ENCODE assay signal across 14 cellular contexts in genomic region chr3:46557814-46558183, GRCh38. TPM values are rescaled to one million over a fixed set of nuclear protein-coding genes. Genes with fewer than 3 reads are reported as not detected.
A peak's percentile ranks its signal among the peaks of the same experiment; 100 is the strongest.
DNase-seq lines count a peak whose midpoint lies in the region; ATAC-seq, FAIRE-seq and TF ChIP-seq lines count a peak whose summit lies in the region.
"Had no signal": no experiment of that assay in that cellular context is flagged by ENCODE, and none has a peak within 500 bp of the region (broad histone marks: within the 10 kb centered on the region; RNA-seq: fewer than 3 reads in every experiment).

No MANE protein-coding gene starts in this region.

- no peak overlapping the region for H3K4me3 ChIP-seq in heart right ventricle
- H3K4me3 ChIP-seq in MG63, result no peak overlapping the region
- no peak overlapping the region for H3K4me3 ChIP-seq in H1 (ENCODE audit: extremely low read depth in 1 of 4, insufficient read depth in 2 of 4, low read depth in 3 of 4, low read length in 4 of 4)

- peaks cover 0 to 6% (median 0%) of the 10 kb centered on the region in 11 donors for H3K9me3 ChIP-seq in heart right ventricle
- peaks cover 3% of the 10 kb centered on the region for H3K9me3 ChIP-seq in MG63
- H3K9me3 ChIP-seq in H1 (ENCODE audit: insufficient read depth in 2 of 2, low read depth in 1 of 2, low read length in 1 of 2), result peaks cover 3 to 6% of the 10 kb centered on the region in 2 experiments; a peak in 1 of 4 replicates

- CTCF ChIA-PET in H1 (lab: Charles Lee; ENCODE audit: partially characterized antibody), result interaction anchor here (0.6 to 3.2 kb wide), 24 partner anchors 9 to 117 kb away, joined by 3 to 42 read pairs (median 6); partner anchors contain the start of gene RTP3

- H3K27me3 ChIP-seq in heart right ventricle (no peaks in the 10 kb centered on the region), MG63 (no peaks in the 10 kb centered on the region), H1 (replicated peaks in 1 of 4; ENCODE audit: control insufficient read depth in 3 of 4, extremely low read depth in 1 of 4, insufficient read depth in 3 of 4, low read length in 3 of 4) (no peaks in the 10 kb centered on the region; a peak in 1 of 7 replicates)

- H3K4me1 Mint-ChIP-seq in stimulated activated memory B cell treated with anti-CD40 and anti-IgM and Interleukin-4, amounts not matched to agents 10 μg/mL and 1 μg/mL and 100 μg/mL, for 72 hours, result peaks cover 14% of the 10 kb centered on the region
- H3K4me1 Mint-ChIP-seq: brain had no signal

- H3K36me3 Mint-ChIP-seq in stimulated activated memory B cell treated with anti-CD40 and anti-IgM and Interleukin-4, amounts not matched to agents 10 μg/mL and 1 μg/mL and 100 μg/mL, for 72 hours, result no peaks in the 10 kb centered on the region
- H3K36me3 Mint-ChIP-seq: brain had no signal

- peak overlapping the region; percentile 96; the same call in 1 of the 2 replicates for H2BK5ac ChIP-seq in H1 (ENCODE audit: low read depth, low read length)

- no peak for FAIRE-seq in H1 (lab: Jason Lieb, UNC)

- peak overlapping the region; percentile 71 for H4K91ac ChIP-seq in H1 (replicated peaks; ENCODE audit: insufficient read length, low read length)

- no peak overlapping the region for H4K5ac ChIP-seq in H1 (ENCODE audit: insufficient read length, low read depth, low read length)

- H3K18ac ChIP-seq in H1 (ENCODE audit: extremely low read depth, low read length), result peak overlapping the region; percentile 84

- no peak overlapping the region for H3K23ac ChIP-seq in H1 (ENCODE audit: insufficient read length)

- H2BK20ac ChIP-seq in H1 (ENCODE audit: low read length), result peak overlapping the region; percentile 100

- peak overlapping the region; percentile 4 for H3K4ac ChIP-seq in H1 (replicated peaks; ENCODE audit: insufficient read length, low read depth, low read length)

- DNase-seq in heart right ventricle, result no peak
- DNase-seq in left cardiac atrium, result no peak
- DNase-seq in MG63, result peak; percentile 5
- DNase-seq in H1 (ENCODE audit: low read depth in 1 of 2, low spot score in 2 of 2), result no peak
- DNase-seq in NCI-H1417 treated with DMSO at 0.1 percent for 48 hours (lab: John Stamatoyannopoulos, UW), result no peak
- no peak for DNase-seq in NCI-H82 treated with DMSO at 0.1 percent for 48 hours (lab: John Stamatoyannopoulos, UW; ENCODE audit: unreplicated experiment)
- no peak for DNase-seq in activated effector memory CD4-positive, alpha-beta T cell treated with Interleukin-2 at 50 U/mL for 16 hours
- DNase-seq: DMS153, occipital lobe had no signal

- H4K20me1 ChIP-seq in H1 (replicated peaks in 1 of 2; ENCODE audit: control insufficient read depth in 1 of 2, insufficient read depth in 2 of 2, low read length in 2 of 2), result no peaks in the 10 kb centered on the region

- no peak for TF ChIP-seq POLR2A in H1 (IDR thresholded peaks at IDR 0.05; ENCODE audit: control extremely low read depth in 1 of 2, low read depth in 2 of 2, low read length in 2 of 2)

- peaks cover 6% of the 10 kb centered on the region for H3K9me3 Mint-ChIP-seq in stimulated activated memory B cell treated with anti-CD40 and anti-IgM and Interleukin-4, amounts not matched to agents 10 μg/mL and 1 μg/mL and 100 μg/mL, for 72 hours

- H3K4me3 Mint-ChIP-seq in stimulated activated memory B cell treated with anti-CD40 and anti-IgM and Interleukin-4, amounts not matched to agents 10 μg/mL and 1 μg/mL and 100 μg/mL, for 72 hours, result no peak overlapping the region

- no peak overlapping the region for H3K9ac ChIP-seq in H1 (replicated peaks in 1 of 4; ENCODE audit: extremely low read depth in 1 of 4, low read depth in 3 of 4, low read length in 3 of 4)

- H3K79me2 ChIP-seq in H1 (ENCODE audit: control insufficient read depth in 1 of 2, insufficient read depth in 2 of 2, low read length in 2 of 2), result no peaks in the 10 kb centered on the region

- no peak for TF ChIP-seq CTCF in heart right ventricle (IDR thresholded peaks at IDR 0.05)
- TF ChIP-seq CTCF in H1 (IDR thresholded peaks at IDR 0.05; ENCODE audit: control extremely low read depth in 1 of 3, insufficient read depth in 1 of 3, low read depth in 1 of 3, low read length in 3 of 3), result no peak

- H3K23me2 ChIP-seq in H1 (ENCODE audit: low read depth, low read length), result no peaks in the 10 kb centered on the region

- TF ChIP-seq RAD21 in H1 (IDR thresholded peaks at IDR 0.05 in 1 of 2, conservative IDR thresholded peaks at IDR 0.05 in 1 of 2; ENCODE audit: low read depth in 2 of 2, low read length in 2 of 2), result no peak

- H3K56ac ChIP-seq in H1 (replicated peaks; ENCODE audit: insufficient read length, low read depth, low read length), result no peak overlapping the region

- no peak for TF ChIP-seq EP300 in H1 (IDR thresholded peaks at IDR 0.05; ENCODE audit: borderline replicate concordance in 1 of 2, low read depth in 2 of 2, low read length in 2 of 2)

- peak overlapping the region; percentile 66 for H2BK15ac ChIP-seq in H1 (ENCODE audit: low read length)

- H3K14ac ChIP-seq in H1 (ENCODE audit: insufficient read length), result no peak overlapping the region

- H3K4me1 ChIP-seq in heart right ventricle (peaks cover 3 to 56% (median 23%) of the 10 kb centered on the region in 9 donors), H1 (replicated peaks in 1 of 4; ENCODE audit: control insufficient read depth in 3 of 4, insufficient read depth in 4 of 4, low read length in 3 of 4) (peaks cover 3 to 12% (median 5%) of the 10 kb centered on the region in 4 experiments; a peak in 5 of 7 replicates)

- no peaks in the 10 kb centered on the region for H3K79me1 ChIP-seq in H1 (ENCODE audit: low read depth, low read length)

- H4K8ac ChIP-seq in H1 (ENCODE audit: extremely low read depth, insufficient read depth, low read length), result no peak overlapping the region

- H3K36me3 ChIP-seq in heart right ventricle (no peaks in the 10 kb centered on the region), MG63 (no peaks in the 10 kb centered on the region), H1 (ENCODE audit: control insufficient read depth in 2 of 4, insufficient read depth in 4 of 4, low read length in 3 of 4) (no peaks in the 10 kb centered on the region)

- no peaks in the 10 kb centered on the region for H3K27me3 Mint-ChIP-seq in stimulated activated memory B cell treated with anti-CD40 and anti-IgM and Interleukin-4, amounts not matched to agents 10 μg/mL and 1 μg/mL and 100 μg/mL, for 72 hours

- intact Hi-C loops in heart right ventricle (cut with DNase I), result loop anchor here in 6 of 10 donors (1.0 to 5.0 kb wide), 5 partner anchors 65 to 75 kb away; no protein-coding TSS in a partner anchor
- intact Hi-C loops in left cardiac atrium (cut with DNase I), result loop anchor here in 1 of 2 donors (10.0 kb wide), 1 partner anchor 73 kb away; no protein-coding TSS in a partner anchor

- H3K27ac Mint-ChIP-seq in stimulated activated memory B cell treated with anti-CD40 and anti-IgM and Interleukin-4, amounts not matched to agents 10 μg/mL and 1 μg/mL and 100 μg/mL, for 72 hours, result peak overlapping the region; percentile 70

- 49 to 51% methylated on average over 6 of the region's 6 CpGs for WGBS in heart right ventricle, 2 donors
- WGBS in H1 (ENCODE audit: extremely low coverage in 1 of 2, insufficient coverage in 1 of 2, insufficient read length in 1 of 2, insufficient replicate concordance in 2 of 2, low coverage in 1 of 2, low lambda C conversion rate in 2 of 2, missing lambda C conversion rate in 1 of 2), 2 experiments, result 76% methylated on average over 6 of the region's 6 CpGs; no CpG with 5 or more reads in 1 of the 2 experiments

- H3K4me2 ChIP-seq in H1 (ENCODE audit: insufficient read depth in 1 of 2, low read depth in 2 of 2, low read length in 2 of 2), result no peak overlapping the region

- peak overlapping the region; percentile 98; the same call in 1 of the 2 replicates for H2BK12ac ChIP-seq in H1 (ENCODE audit: low read depth, low read length)

- POLR2A ChIA-PET in H1 (lab: Charles Lee; ENCODE audit: partially characterized antibody), result interaction anchor here (0.8 to 6.9 kb wide), 11 partner anchors 9 to 70 kb away, joined by 3 to 101 read pairs (median 7); a partner anchor contains a TSS

- ATAC-seq in heart right ventricle (peak in 2 of 8 donors; percentile 1 to 21), left cardiac atrium (no peak)
- ATAC-seq in stimulated activated memory B cell treated with anti-CD40 and anti-IgM and Interleukin-4, amounts not matched to agents 10 μg/mL and 1 μg/mL and 100 μg/mL, for 72 hours, result no peak

- H3K27ac ChIP-seq in heart right ventricle, result peak overlapping the region in 8 of 10 donors; percentile 5 to 98 (median 73)
- no peak overlapping the region for H3K27ac ChIP-seq in H1 (ENCODE audit: low read depth, low read length)

- peak overlapping the region; percentile 68 for H2AK5ac ChIP-seq in H1 (ENCODE audit: low read depth, low read length)

- no peak overlapping the region for H2AFZ ChIP-seq in H1 (ENCODE audit: low read length)

- peak overlapping the region; percentile 55 for H2BK120ac ChIP-seq in H1 (replicated peaks; ENCODE audit: low read depth, low read length)

RNA-seq across cellular contexts. Expression of gene LRRC2, which starts 8.3 kb away (rescaled TPM):
- 100 to 1,000 TPM; 103 to 163 (median 128) TPM for total RNA-seq in heart right ventricle
- polyA plus RNA-seq in heart right ventricle, result 10 to 100 TPM; 10.7 to 49.8 TPM
- 10 to 100 TPM; 14.3 to 20.5 TPM for total RNA-seq in left cardiac atrium
- total RNA-seq in MG63 (2014; rRNA removed; shearing (Covaris generic); ENCODE audit: low replicate concordance), result 0.10 and 0.36 TPM in 2 replicates
- total RNA-seq in H1 (2021; fragmentation: NEBNext Ultra II Directional; extraction: Animal tissue kit (Norgen Biotek cat#: 25700)), result 6.4 and 7.3 TPM in 2 replicates
- 1.2 and 1.4 TPM in 2 replicates for polyA plus RNA-seq in H1 (2011; rRNA removed)
- polyA plus RNA-seq in H1 (2011; cell fraction: cytosol; rRNA removed), result 2.8 TPM
- polyA plus RNA-seq in H1 (2011; cell fraction: nucleus; rRNA removed), result 2.9 TPM
- 2.8 to 3.4 TPM (median 3.1 TPM) in 4 replicates for polyA plus RNA-seq in H1 (2012, experiment 1 of 2)
- 0.24 TPM for polyA plus RNA-seq in H1 (2012, experiment 2 of 2)
- polyA plus RNA-seq in H1 (2013, experiment 1 of 2), result 3.9 TPM
- polyA plus RNA-seq in H1 (2013, experiment 2 of 2), result 3.5 TPM
- 3.5 and 4.9 TPM in 2 replicates for polyA minus RNA-seq in H1 (2011; rRNA and poly(A)+ RNA removed)
- 1.9 TPM for polyA minus RNA-seq in H1 (2011; cell fraction: cytosol; rRNA and poly(A)+ RNA removed)
- polyA minus RNA-seq in H1 (2011; cell fraction: nucleus; rRNA and poly(A)+ RNA removed), result 7.9 TPM
- total RNA-seq: activated CD8-positive, alpha-beta memory T cell treated with anti-CD3 and anti-CD28 coated beads for 36 hours had no signal

RNA-seq across cellular contexts. Expression of gene FAM240A, which starts 54.5 kb away (rescaled TPM):
- total RNA-seq in heart right ventricle (under 1 TPM in 1 of 10 donors, not detected in 9; 0.19 TPM), left cardiac atrium (not detected)
- polyA plus RNA-seq in heart right ventricle (not detected), H1 (2011; rRNA removed) (0.06 and 0.08 TPM in 2 replicates)
- not detected in 2 replicates for total RNA-seq in MG63 (2014; rRNA removed; shearing (Covaris generic); ENCODE audit: low replicate concordance)
- 0.17 TPM in 1 of 2 replicates, not detected in the other for total RNA-seq in H1 (2021; fragmentation: NEBNext Ultra II Directional; extraction: Animal tissue kit (Norgen Biotek cat#: 25700))
- 0.12 TPM for polyA plus RNA-seq in H1 (2011; cell fraction: cytosol; rRNA removed)
- polyA plus RNA-seq in H1 (2011; cell fraction: nucleus; rRNA removed), result not detected
- 0.16 to 0.32 TPM (median 0.16 TPM) in 3 of 4 replicates, not detected in the other for polyA plus RNA-seq in H1 (2012, experiment 1 of 2)
- not detected for polyA plus RNA-seq in H1 (2012, experiment 2 of 2)
- 0.08 TPM for polyA plus RNA-seq in H1 (2013, experiment 1 of 2)
- polyA plus RNA-seq in H1 (2013, experiment 2 of 2), result 0.11 TPM
- not detected in 2 replicates for polyA minus RNA-seq in H1 (2011; rRNA and poly(A)+ RNA removed)
- polyA minus RNA-seq in H1 (2011; cell fraction: cytosol; rRNA and poly(A)+ RNA removed), result not detected
- not detected for polyA minus RNA-seq in H1 (2011; cell fraction: nucleus; rRNA and poly(A)+ RNA removed)
- total RNA-seq: activated CD8-positive, alpha-beta memory T cell treated with anti-CD3 and anti-CD28 coated beads for 36 hours; mesenteric fat pad; occipital lobe; subcutaneous adipose tissue had no signal

Comparison
In these comparisons a context has a peak if more than half of its experiments do, and no peak if none do; other contexts are left out.
1. RNA of gene LRRC2, which starts 8.3 kb away (total RNA-seq): 103 to 163 TPM in heart right ventricle; 14.3 to 20.5 TPM in left cardiac atrium, 6.4 to 7.3 TPM in H1 and 0.10 to 0.36 TPM in MG63; every median in the first group is over 4 times any median in the second.